1 cellular context compared by ENCODE assay signal in the genomic region with DNA sequence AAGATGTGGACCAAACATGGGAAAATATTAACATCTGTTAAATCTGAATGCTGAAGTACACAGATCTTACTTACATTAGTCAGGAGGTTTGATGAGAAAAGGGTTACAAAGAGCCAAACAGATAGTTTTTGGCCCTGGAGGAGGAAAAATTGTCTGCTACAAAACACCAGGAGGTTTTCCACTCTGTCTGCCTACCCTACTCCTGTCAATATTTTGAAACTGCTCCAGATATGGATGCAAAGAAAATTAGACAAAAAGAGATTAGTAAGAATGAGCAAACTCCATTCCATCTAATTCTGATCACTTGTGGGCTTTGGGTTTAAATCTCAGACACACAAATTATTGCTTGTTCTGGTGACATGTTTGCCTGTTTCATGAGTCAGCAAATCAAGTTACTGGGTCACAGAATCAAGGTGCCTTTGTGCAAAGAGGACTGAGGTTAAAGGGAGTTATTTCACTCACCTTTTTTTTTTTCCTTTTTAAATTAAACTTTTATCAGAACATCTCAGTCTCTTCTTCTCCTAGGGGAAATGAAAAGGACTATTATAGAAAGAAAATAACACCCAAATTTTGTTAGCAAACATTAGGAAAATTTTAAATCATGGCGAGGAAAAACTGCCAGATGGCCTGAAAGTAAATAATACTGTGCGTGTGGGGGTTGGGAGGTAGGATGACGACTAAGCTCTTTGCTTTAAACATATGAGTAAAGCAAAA.
TF ChIP-seq lines count a peak whose summit lies in the region.

No MANE protein-coding gene starts in this region.

TF ChIP-seq in HepG2, 621 proteins besides CTCF, POLR2A, EP300 and RAD21 (continued from another document and continues in another):
- TF ChIP-seq PATZ1 (CRISPR knock-in tag; IDR thresholded peaks at IDR 0.05) (no peak), KDM2A (CRISPR knock-in tag; IDR thresholded peaks at IDR 0.05; ENCODE audit: borderline replicate concordance, low read depth) (no peak), SIX1 (CRISPR knock-in tag; IDR thresholded peaks at IDR 0.05; ENCODE audit: borderline replicate concordance) (no peak; the same call in 1 of the 2 replicates), RAD51 (IDR thresholded peaks at IDR 0.05; ENCODE audit: borderline replicate concordance) (no peak), ZUFSP (CRISPR knock-in tag; IDR thresholded peaks at IDR 0.05; ENCODE audit: borderline replicate concordance) (no peak), MTF1 (CRISPR knock-in tag; IDR thresholded peaks at IDR 0.05) (no peak), RBAK (CRISPR knock-in tag; IDR thresholded peaks at IDR 0.05) (no peak), MBNL3 (CRISPR knock-in tag; conservative IDR thresholded peaks at IDR 0.05) (no peak), XRCC5 (optimal IDR thresholded peaks at IDR 0.05; ENCODE audit: low read length) (no peak), SNAI1 (CRISPR knock-in tag; IDR thresholded peaks at IDR 0.05; ENCODE audit: borderline replicate concordance) (no peak), RELA (CRISPR knock-in tag; IDR thresholded peaks at IDR 0.05) (no peak), GLI4 (CRISPR knock-in tag; IDR thresholded peaks at IDR 0.05; ENCODE audit: borderline replicate concordance) (no peak), ZNF564 (CRISPR knock-in tag; IDR thresholded peaks at IDR 0.05) (no peak), NFE2L2 (IDR thresholded peaks at IDR 0.05; ENCODE audit: low read length) (peak; percentile 94), ARID4A (CRISPR knock-in tag; IDR thresholded peaks at IDR 0.05; ENCODE audit: borderline replicate concordance) (no peak), ZMYM2 (CRISPR knock-in tag; IDR thresholded peaks at IDR 0.05) (no peak), RXRB (CRISPR knock-in tag; IDR thresholded peaks at IDR 0.05; ENCODE audit: borderline replicate concordance) (peak; percentile 41; the same call in 1 of the 2 replicates), ZFP37 (CRISPR knock-in tag; IDR thresholded peaks at IDR 0.05; ENCODE audit: borderline replicate concordance) (no peak), THYN1 (CRISPR knock-in tag; IDR thresholded peaks at IDR 0.05; ENCODE audit: borderline replicate concordance, low read depth) (no peak), SIN3B (IDR thresholded peaks at IDR 0.05; ENCODE audit: low read length) (no peak), ESRRA (CRISPR knock-in tag; IDR thresholded peaks at IDR 0.05; ENCODE audit: low read depth) (no peak), KAT2B (IDR thresholded peaks at IDR 0.05; ENCODE audit: borderline replicate concordance, low read depth, low read length) (no peak), RARG (CRISPR knock-in tag; IDR thresholded peaks at IDR 0.05; ENCODE audit: low read depth) (no peak), AHDC1 (CRISPR knock-in tag; IDR thresholded peaks at IDR 0.05; ENCODE audit: borderline replicate concordance) (peak; percentile 37; the same call in 1 of the 2 replicates), ZNF850 (CRISPR knock-in tag; conservative IDR thresholded peaks at IDR 0.05) (no peak), AGO1 (IDR thresholded peaks at IDR 0.05; ENCODE audit: low read depth, low read length, poor library complexity, severe bottlenecking) (no peak), DMAP1 (CRISPR knock-in tag; IDR thresholded peaks at IDR 0.05) (peak; percentile 36; the same call in 1 of the 2 replicates), GATAD2A (CRISPR knock-in tag; IDR thresholded peaks at IDR 0.05) (peak; percentile 53), MED8 (CRISPR knock-in tag; IDR thresholded peaks at IDR 0.05; ENCODE audit: insufficient replicate concordance) (no peak), TEAD3 (CRISPR knock-in tag; optimal IDR thresholded peaks at IDR 0.05; ENCODE audit: borderline replicate concordance) (no peak), ZNF879 (CRISPR knock-in tag; IDR thresholded peaks at IDR 0.05) (no peak), ARNT2 (CRISPR knock-in tag; IDR thresholded peaks at IDR 0.05; ENCODE audit: low read depth) (no peak), SRSF1 (optimal IDR thresholded peaks at IDR 0.05; ENCODE audit: low read depth, low read length) (no peak), ELF3 (CRISPR knock-in tag; IDR thresholded peaks at IDR 0.05) (no peak; the same call in 1 of the 2 replicates)
- TF ChIP-seq, protein P1, sequence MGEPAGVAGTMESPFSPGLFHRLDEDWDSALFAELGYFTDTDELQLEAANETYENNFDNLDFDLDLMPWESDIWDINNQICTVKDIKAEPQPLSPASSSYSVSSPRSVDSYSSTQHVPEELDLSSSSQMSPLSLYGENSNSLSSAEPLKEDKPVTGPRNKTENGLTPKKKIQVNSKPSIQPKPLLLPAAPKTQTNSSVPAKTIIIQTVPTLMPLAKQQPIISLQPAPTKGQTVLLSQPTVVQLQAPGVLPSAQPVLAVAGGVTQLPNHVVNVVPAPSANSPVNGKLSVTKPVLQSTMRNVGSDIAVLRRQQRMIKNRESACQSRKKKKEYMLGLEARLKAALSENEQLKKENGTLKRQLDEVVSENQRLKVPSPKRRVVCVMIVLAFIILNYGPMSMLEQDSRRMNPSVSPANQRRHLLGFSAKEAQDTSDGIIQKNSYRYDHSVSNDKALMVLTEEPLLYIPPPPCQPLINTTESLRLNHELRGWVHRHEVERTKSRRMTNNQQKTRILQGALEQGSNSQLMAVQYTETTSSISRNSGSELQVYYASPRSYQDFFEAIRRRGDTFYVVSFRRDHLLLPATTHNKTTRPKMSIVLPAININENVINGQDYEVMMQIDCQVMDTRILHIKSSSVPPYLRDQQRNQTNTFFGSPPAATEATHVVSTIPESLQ (CRISPR knock-in tag; conservative IDR thresholded peaks at IDR 0.05) = no peak
- TF ChIP-seq, protein P2, sequence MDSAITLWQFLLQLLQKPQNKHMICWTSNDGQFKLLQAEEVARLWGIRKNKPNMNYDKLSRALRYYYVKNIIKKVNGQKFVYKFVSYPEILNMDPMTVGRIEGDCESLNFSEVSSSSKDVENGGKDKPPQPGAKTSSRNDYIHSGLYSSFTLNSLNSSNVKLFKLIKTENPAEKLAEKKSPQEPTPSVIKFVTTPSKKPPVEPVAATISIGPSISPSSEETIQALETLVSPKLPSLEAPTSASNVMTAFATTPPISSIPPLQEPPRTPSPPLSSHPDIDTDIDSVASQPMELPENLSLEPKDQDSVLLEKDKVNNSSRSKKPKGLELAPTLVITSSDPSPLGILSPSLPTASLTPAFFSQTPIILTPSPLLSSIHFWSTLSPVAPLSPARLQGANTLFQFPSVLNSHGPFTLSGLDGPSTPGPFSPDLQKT (CRISPR knock-in tag; IDR thresholded peaks at IDR 0.05; ENCODE audit: borderline replicate concordance) = no peak
- TF ChIP-seq, protein P3, sequence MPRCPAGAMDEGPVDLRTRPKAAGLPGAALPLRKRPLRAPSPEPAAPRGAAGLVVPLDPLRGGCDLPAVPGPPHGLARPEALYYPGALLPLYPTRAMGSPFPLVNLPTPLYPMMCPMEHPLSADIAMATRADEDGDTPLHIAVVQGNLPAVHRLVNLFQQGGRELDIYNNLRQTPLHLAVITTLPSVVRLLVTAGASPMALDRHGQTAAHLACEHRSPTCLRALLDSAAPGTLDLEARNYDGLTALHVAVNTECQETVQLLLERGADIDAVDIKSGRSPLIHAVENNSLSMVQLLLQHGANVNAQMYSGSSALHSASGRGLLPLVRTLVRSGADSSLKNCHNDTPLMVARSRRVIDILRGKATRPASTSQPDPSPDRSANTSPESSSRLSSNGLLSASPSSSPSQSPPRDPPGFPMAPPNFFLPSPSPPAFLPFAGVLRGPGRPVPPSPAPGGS (CRISPR knock-in tag; IDR thresholded peaks at IDR 0.05) = no peak
